Comparison of ENCODE assay signal across 1 cellular context in genomic region chr3:118636841-118637240, GRCh38.
TF ChIP-seq lines count a peak whose summit lies in the region.

No MANE protein-coding gene starts in this region.

TF ChIP-seq in GM23338, 12 proteins besides CTCF, POLR2A, EP300 and RAD21 (continued from another document):
- TF ChIP-seq ZNF462 (CRISPR knock-in tag; IDR thresholded peaks at IDR 0.05) (no peak), ZNF114 (CRISPR knock-in tag; IDR thresholded peaks at IDR 0.05) (no peak)
TF ChIP-seq in GM23338: peak in this region for 0.
